Comparison of ENCODE assay signal across 1 cellular context in the genomic region with DNA sequence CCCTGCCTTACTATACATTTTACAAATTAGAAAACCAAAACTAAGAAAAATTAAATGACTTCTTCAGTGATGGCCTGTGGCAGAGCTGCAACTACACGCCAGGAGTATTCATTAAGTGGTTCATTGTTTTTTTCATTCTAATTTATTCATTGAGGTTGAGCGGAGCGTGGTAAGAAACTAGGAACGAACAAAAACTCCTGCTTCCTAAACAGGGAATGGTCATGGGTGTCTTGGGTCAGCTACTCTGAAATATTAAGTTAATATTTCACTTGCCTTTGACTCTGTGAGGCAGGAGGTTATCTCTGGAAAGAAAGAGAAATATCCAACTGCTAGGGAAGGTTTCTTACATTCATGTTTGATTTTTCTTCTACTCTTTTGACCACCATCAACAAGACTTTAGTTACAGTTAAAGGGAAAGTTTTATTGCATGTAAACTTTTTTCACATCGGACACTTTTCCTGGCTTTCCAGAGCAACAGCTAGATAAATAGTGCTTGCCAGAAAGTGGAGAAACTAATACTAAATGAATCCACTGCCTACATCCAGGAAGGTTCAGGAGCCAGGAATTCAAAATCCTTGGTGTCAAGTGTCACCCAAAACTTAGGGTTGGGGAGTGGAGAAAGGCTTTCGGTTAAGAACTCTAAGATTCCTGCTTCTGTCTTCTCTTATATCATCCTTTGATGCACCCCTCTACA.
TF ChIP-seq lines count a peak whose summit lies in the region.

No MANE protein-coding gene starts in this region.

TF ChIP-seq in GM23338, 12 proteins besides CTCF, POLR2A, EP300 and RAD21 (continued from another document):
- no peak for TF ChIP-seq ZNF462 (CRISPR knock-in tag; IDR thresholded peaks at IDR 0.05)
- TF ChIP-seq, protein P1, sequence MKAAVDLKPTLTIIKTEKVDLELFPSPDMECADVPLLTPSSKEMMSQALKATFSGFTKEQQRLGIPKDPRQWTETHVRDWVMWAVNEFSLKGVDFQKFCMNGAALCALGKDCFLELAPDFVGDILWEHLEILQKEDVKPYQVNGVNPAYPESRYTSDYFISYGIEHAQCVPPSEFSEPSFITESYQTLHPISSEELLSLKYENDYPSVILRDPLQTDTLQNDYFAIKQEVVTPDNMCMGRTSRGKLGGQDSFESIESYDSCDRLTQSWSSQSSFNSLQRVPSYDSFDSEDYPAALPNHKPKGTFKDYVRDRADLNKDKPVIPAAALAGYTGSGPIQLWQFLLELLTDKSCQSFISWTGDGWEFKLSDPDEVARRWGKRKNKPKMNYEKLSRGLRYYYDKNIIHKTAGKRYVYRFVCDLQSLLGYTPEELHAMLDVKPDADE (IDR thresholded peaks at IDR 0.05): no peak
- TF ChIP-seq JUNB (IDR thresholded peaks at IDR 0.05; ENCODE audit: unreplicated experiment): no peak
- no peak for TF ChIP-seq EZH2 (IDR thresholded peaks at IDR 0.05; ENCODE audit: low read depth, unreplicated experiment)
TF ChIP-seq in GM23338: peak in this region for 0.
